26 cellular contexts compared by ENCODE assay signal in the genomic region with DNA sequence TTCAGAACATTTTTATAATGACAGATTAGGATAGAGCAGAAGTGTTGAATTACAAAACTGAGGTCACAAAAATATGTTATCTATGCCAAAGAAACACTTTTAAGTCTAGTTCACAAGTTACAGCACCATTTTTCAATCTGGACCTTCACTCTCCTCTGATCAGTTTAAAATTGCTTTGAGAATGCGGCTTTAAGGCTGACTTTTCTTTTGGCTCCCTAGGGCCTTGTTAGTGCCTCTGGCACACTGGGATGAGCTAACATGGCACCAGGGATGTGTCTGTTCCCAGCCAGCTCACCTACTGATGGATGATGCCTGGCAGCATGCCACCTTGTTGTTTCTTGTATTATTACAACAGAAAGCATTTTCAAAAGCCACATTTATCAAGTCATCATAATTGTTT. TPM values are rescaled to one million over a fixed set of nuclear protein-coding genes. Genes with fewer than 3 reads are reported as not detected.
A peak's percentile ranks its signal among the peaks of the same experiment; 100 is the strongest.
DNase-seq lines count a peak whose midpoint lies in the region; TF ChIP-seq lines count a peak whose summit lies in the region.
"Had no signal": no experiment of that assay in that cellular context is flagged by ENCODE, and none has a peak within 500 bp of the region (broad histone marks: within the 10 kb centered on the region; RNA-seq: fewer than 3 reads in every experiment).

No MANE protein-coding gene starts in this region.

- no peak overlapping the region for H3K9ac ChIP-seq in GM23248

- peaks cover under 1% of the 10 kb centered on the region; the same call in 1 of the 2 replicates for H4K20me1 ChIP-seq in GM23248 (ENCODE audit: insufficient read depth)

- peak overlapping the region; percentile 33 for H3K27ac Mint-ChIP-seq in mesothelial cell of epicardium
- H3K27ac Mint-ChIP-seq: activated CD8-positive, alpha-beta T cell treated with anti-CD3 and anti-CD28 coated beads for 36 hours; activated naive CD8-positive, alpha-beta T cell; activated T-helper 2 cell treated with anti-CD3 and anti-CD28 coated beads, Interferon-gamma antibody, Interleukin-2, Interleukin-4, amounts not matched to agents 10 μg/mL and 5 μg/mL and 100 μg/mL, durations not matched to agents 14 hours and 24 hours and 36 hours; CD4-positive, alpha-beta T cell; T-helper 17 cell had no signal

- H3K27me3 ChIP-seq in GM23248 (replicated peaks; ENCODE audit: insufficient read depth) = no peaks in the 10 kb centered on the region
- H3K27me3 ChIP-seq: esophagus muscularis mucosa, stomach, thyroid gland, vagina had no signal

- no peak overlapping the region for H3K27ac ChIP-seq in GM23248
- H3K27ac ChIP-seq: 22Rv1, SK-N-MC, stomach, thyroid gland, vagina had no signal

- H3K36me3 Mint-ChIP-seq in mesothelial cell of epicardium = no peaks in the 10 kb centered on the region
- H3K36me3 Mint-ChIP-seq: activated naive CD8-positive, alpha-beta T cell had no signal

- H3K4me2 ChIP-seq in GM23248 (ENCODE audit: unreplicated experiment) = no peak overlapping the region

- no peaks in the 10 kb centered on the region for H3K9me3 ChIP-seq in GM23248 (ENCODE audit: low read depth)
- H3K9me3 ChIP-seq: esophagus muscularis mucosa, stomach, thyroid gland, vagina had no signal

- peaks cover 11% of the 10 kb centered on the region for H3K4me1 Mint-ChIP-seq in mesothelial cell of epicardium
- H3K4me1 Mint-ChIP-seq: T-helper 17 cell had no signal

- no peak for TF ChIP-seq CTCF in mesothelial cell of epicardium (IDR thresholded peaks at IDR 0.05; ENCODE audit: unreplicated experiment)

- no peak overlapping the region for H3K4me3 Mint-ChIP-seq in mesothelial cell of epicardium
- H3K4me3 Mint-ChIP-seq: activated CD8-positive, alpha-beta T cell treated with anti-CD3 and anti-CD28 coated beads for 36 hours; activated naive CD8-positive, alpha-beta T cell; CD4-positive, alpha-beta T cell; T-helper 17 cell had no signal

- no peak overlapping the region for H3K4me3 ChIP-seq in GM23248
- H3K4me3 ChIP-seq: esophagus muscularis mucosa, SK-N-MC, stomach, thyroid gland, vagina had no signal

- DNase-seq in NCI-H1092 treated with DMSO at 0.1 percent for 48 hours (lab: John Stamatoyannopoulos, UW) = peak; percentile 39
- DNase-seq in NCI-H1092 (lab: John Stamatoyannopoulos, UW) = no peak
- DNase-seq in GM23248 = peak; percentile 42
- DNase-seq in amniotic epithelial cell (ENCODE audit: low read depth) = peak; percentile 22
- DNase-seq in mesothelial cell of epicardium (ENCODE audit: low spot score in 2 of 2, unreplicated experiment in 2 of 2) = no peak
- DNase-seq in NCI-H1436 treated with DMSO at 0.1 percent for 48 hours (lab: John Stamatoyannopoulos, UW) = no peak
- DNase-seq in UCSD-AML1 (lab: John Stamatoyannopoulos, UW; ENCODE audit: unreplicated experiment) = no peak
- DNase-seq in mucosa of gallbladder (ENCODE audit: low spot score) = no peak
- DNase-seq: activated CD8-positive, alpha-beta T cell treated with anti-CD3 and anti-CD28 coated beads for 36 hours; CD4-positive, alpha-beta T cell; central memory CD4-positive, alpha-beta T cell; DMS 273 treated with DMSO at 0.1 percent for 48 hours; mesenchymal stem cell; NCI-H1048; NCI-H82; small intestine; stomach; T-helper 17 cell; thyroid gland had no signal

- no peaks in the 10 kb centered on the region for H3K9me2 ChIP-seq in GM23248 (ENCODE audit: insufficient read depth)

- WGBS in GM23248 (ENCODE audit: low coverage in 1 of 2, low lambda C conversion rate in 2 of 2, missing lambda C conversion rate in 2 of 2), 2 experiments = 35 to 52% methylated on average over 1 of the region's 1 CpG

- H2AFZ ChIP-seq in GM23248 = no peak overlapping the region

- H3F3A ChIP-seq in GM23248 (ENCODE audit: insufficient read depth) = peaks cover 31% of the 10 kb centered on the region; the same call in 1 of the 2 replicates

- in situ Hi-C loops in GM23248 (cut with MboI) = no loop called here

- peaks cover 95% of the 10 kb centered on the region for H3K79me2 ChIP-seq in GM23248 (ENCODE audit: insufficient read depth)

- H3K4me1 ChIP-seq in GM23248 (ENCODE audit: insufficient read depth) = peaks cover 10% of the 10 kb centered on the region; the same call in 1 of the 2 replicates
- H3K4me1 ChIP-seq: stomach, thyroid gland, vagina had no signal

- no peaks in the 10 kb centered on the region; the same call in 1 of the 2 replicates for H3K36me3 ChIP-seq in GM23248 (ENCODE audit: low read depth)
- H3K36me3 ChIP-seq: esophagus muscularis mucosa, stomach, thyroid gland, vagina had no signal

- peaks cover 7% of the 10 kb centered on the region for H3K9me3 Mint-ChIP-seq in mesothelial cell of epicardium
- H3K9me3 Mint-ChIP-seq: activated CD8-positive, alpha-beta T cell treated with anti-CD3 and anti-CD28 coated beads for 36 hours had no signal

- peaks cover 11% of the 10 kb centered on the region for H3K27me3 Mint-ChIP-seq in mesothelial cell of epicardium (ENCODE audit: low read depth)
- H3K27me3 Mint-ChIP-seq: activated CD8-positive, alpha-beta T cell treated with anti-CD3 and anti-CD28 coated beads for 36 hours; CD4-positive, alpha-beta T cell; T-helper 17 cell had no signal

RNA-seq across cellular contexts. Expression of gene ADAMTSL1, which starts 46.4 kb away (rescaled TPM):
- 255 and 273 TPM in 2 replicates for total RNA-seq in GM23248 (2014; rRNA removed; shearing (Covaris generic))
- 77.0 and 77.5 TPM in 2 replicates for polyA plus RNA-seq in GM23248 (2016; fragmentation: Nextera tagmentation; extraction: Ambion mirVana)
- total RNA-seq in mesothelial cell of epicardium (44.1 to 48.0 TPM (median 45.2 TPM) in 3 replicates), mucosa of gallbladder (1.8 TPM)
- total RNA-seq: activated CD8-positive, alpha-beta T cell treated with anti-CD3 and anti-CD28 coated beads for 36 hours; activated T-helper 2 cell treated with anti-CD3 and anti-CD28 coated beads, Interferon-gamma antibody, Interleukin-2, Interleukin-4, amounts not matched to agents 10 μg/mL and 5 μg/mL and 100 μg/mL, durations not matched to agents 14 hours and 24 hours and 36 hours; CD4-positive, alpha-beta T cell; OCI-LY7; T-helper 17 cell had no signal

Comparison
In these comparisons a context has a peak if more than half of its experiments do, and no peak if none do; other contexts are left out.
1. DNase-seq: peak in NCI-H1092 treated with DMSO at 0.1 percent for 48 hours (single experiment), GM23248 (single experiment) and amniotic epithelial cell (single experiment); none in NCI-H1092 (single experiment), mesothelial cell of epicardium (0 of 2), NCI-H1436 treated with DMSO at 0.1 percent for 48 hours (single experiment), UCSD-AML1 (single experiment) and mucosa of gallbladder (single experiment).
2. RNA of gene ADAMTSL1, which starts 46.4 kb away (total RNA-seq): 255 to 273 TPM in GM23248 and 44.1 to 48.0 TPM in mesothelial cell of epicardium; 1.8 TPM in mucosa of gallbladder (single experiment); every median in the first group is over 10 times any median in the second.